In genomic region chr4:123477804-123478209, GRCh38 we compare ENCODE assay signal across 9 cellular contexts.
DNase-seq lines count a peak whose midpoint lies in the region; ATAC-seq and TF ChIP-seq lines count a peak whose summit lies in the region.
"Had no signal": no experiment of that assay in that cellular context is flagged by ENCODE, and none has a peak within 500 bp of the region (broad histone marks: within the 10 kb centered on the region; RNA-seq: fewer than 3 reads in every experiment).

No MANE protein-coding gene starts in this region.

- peak overlapping the region in 5 of 7 donors; percentile 19 to 58 (median 27) for H3K4me3 Mint-ChIP-seq in CD8-positive, alpha-beta memory T cell
- peak overlapping the region; percentile 44 for H3K4me3 Mint-ChIP-seq in activated CD8-positive, alpha-beta T cell treated with anti-CD3 and anti-CD28 coated beads, Interleukin-2, amount 10 ng/mL, durations not matched to agents 7 days and 5 days
- H3K4me3 Mint-ChIP-seq: dendritic cell treated with granulocyte-macrophage colony-stimulating factor and Interleukin-4, amounts not matched to agents 40 ng/mL and 50 ng/mL, for 4 days had no signal

- H3K4me3 ChIP-seq in CD8-positive, alpha-beta memory T cell (ENCODE audit: low read length), result no peak overlapping the region
- H3K4me3 ChIP-seq in upper lobe of right lung, result no peak overlapping the region

- ATAC-seq in HG03159 (IDR thresholded peaks at IDR 0.05; ENCODE audit: unreplicated experiment), result peak; percentile 43
- ATAC-seq in activated CD8-positive, alpha-beta T cell treated with anti-CD3 and anti-CD28 coated beads, Interleukin-2, amount 10 ng/mL, durations not matched to agents 7 days and 5 days, result peak; percentile 94
- ATAC-seq in left ventricle myocardium superior, result peak; percentile 41
- ATAC-seq in upper lobe of right lung, result peak; percentile 37
- ATAC-seq in HG02623 (IDR thresholded peaks at IDR 0.05; ENCODE audit: unreplicated experiment), result no peak

- H3K36me3 ChIP-seq in CD8-positive, alpha-beta memory T cell (ENCODE audit: insufficient read depth, low read length), result no peaks in the 10 kb centered on the region
- no peaks in the 10 kb centered on the region for H3K36me3 ChIP-seq in upper lobe of right lung

- POLR2A ChIA-PET in CD8-positive, alpha-beta memory T cell (lab: Charles Lee), result no interaction called here
- POLR2A ChIA-PET in activated CD8-positive, alpha-beta T cell treated with anti-CD3 and anti-CD28 coated beads, Interleukin-2, amount 10 ng/mL, durations not matched to agents 7 days and 5 days (lab: Charles Lee), result interaction anchor here (1.2 to 1.8 kb wide), 2 partner anchors 78 to 81 kb away, joined by 4 to 9 read pairs; partner anchors contain the start of gene SPRY1

- H3K36me3 Mint-ChIP-seq in CD8-positive, alpha-beta memory T cell, result no peaks in the 10 kb centered on the region
- peaks cover 6% of the 10 kb centered on the region for H3K36me3 Mint-ChIP-seq in activated CD8-positive, alpha-beta T cell treated with anti-CD3 and anti-CD28 coated beads, Interleukin-2, amount 10 ng/mL, durations not matched to agents 7 days and 5 days (ENCODE audit: low read depth)

- peaks cover 0 to 7% (median 0%) of the 10 kb centered on the region in 5 donors for H3K9me3 Mint-ChIP-seq in CD8-positive, alpha-beta memory T cell
- peaks cover 11% of the 10 kb centered on the region for H3K9me3 Mint-ChIP-seq in activated CD8-positive, alpha-beta T cell treated with anti-CD3 and anti-CD28 coated beads, Interleukin-2, amount 10 ng/mL, durations not matched to agents 7 days and 5 days (ENCODE audit: insufficient read depth)
- H3K9me3 Mint-ChIP-seq: dendritic cell treated with granulocyte-macrophage colony-stimulating factor and Interleukin-4, amounts not matched to agents 40 ng/mL and 50 ng/mL, for 4 days had no signal

- H3K4me1 Mint-ChIP-seq in CD8-positive, alpha-beta memory T cell, result peaks cover 19 to 24% (median 20%) of the 10 kb centered on the region in 3 donors
- peaks cover 43% of the 10 kb centered on the region for H3K4me1 Mint-ChIP-seq in activated CD8-positive, alpha-beta T cell treated with anti-CD3 and anti-CD28 coated beads, Interleukin-2, amount 10 ng/mL, durations not matched to agents 7 days and 5 days (ENCODE audit: low read depth)

- TF ChIP-seq CTCF in upper lobe of right lung (IDR thresholded peaks at IDR 0.05), result no peak

- no peaks in the 10 kb centered on the region for H3K4me1 ChIP-seq in CD8-positive, alpha-beta memory T cell (ENCODE audit: insufficient read depth, low read length)
- H3K4me1 ChIP-seq in upper lobe of right lung, result peaks cover 14% of the 10 kb centered on the region

- peak overlapping the region in 7 of 8 donors; percentile 13 to 91 (median 75) for H3K27ac Mint-ChIP-seq in CD8-positive, alpha-beta memory T cell
- peak overlapping the region; percentile 86 for H3K27ac Mint-ChIP-seq in activated CD8-positive, alpha-beta T cell treated with anti-CD3 and anti-CD28 coated beads, Interleukin-2, amount 10 ng/mL, durations not matched to agents 7 days and 5 days
- H3K27ac Mint-ChIP-seq: dendritic cell treated with granulocyte-macrophage colony-stimulating factor and Interleukin-4, amounts not matched to agents 40 ng/mL and 50 ng/mL, for 4 days had no signal

- H3K27me3 Mint-ChIP-seq in CD8-positive, alpha-beta memory T cell, result no peaks in the 10 kb centered on the region
- no peaks in the 10 kb centered on the region for H3K27me3 Mint-ChIP-seq in activated CD8-positive, alpha-beta T cell treated with anti-CD3 and anti-CD28 coated beads, Interleukin-2, amount 10 ng/mL, durations not matched to agents 7 days and 5 days (ENCODE audit: low read depth)
- H3K27me3 Mint-ChIP-seq: dendritic cell treated with granulocyte-macrophage colony-stimulating factor and Interleukin-4, amounts not matched to agents 40 ng/mL and 50 ng/mL, for 4 days had no signal

- H3K9me3 ChIP-seq in CD8-positive, alpha-beta memory T cell (ENCODE audit: low read length), result no peaks in the 10 kb centered on the region
- H3K9me3 ChIP-seq in upper lobe of right lung, result no peaks in the 10 kb centered on the region

- CTCF ChIA-PET in CD8-positive, alpha-beta memory T cell (lab: Charles Lee), result no interaction called here
- CTCF ChIA-PET in activated CD8-positive, alpha-beta T cell treated with anti-CD3 and anti-CD28 coated beads, Interleukin-2, amount 10 ng/mL, durations not matched to agents 7 days and 5 days (lab: Charles Lee), result interaction anchor here (0.9 to 3.7 kb wide), 8 partner anchors 21 to 87 kb away, joined by 3 to 11 read pairs (median 4); partner anchors contain the start of gene SPRY1

- no peaks in the 10 kb centered on the region for H3K27me3 ChIP-seq in CD8-positive, alpha-beta memory T cell (ENCODE audit: insufficient read depth, low read length, poor library complexity, severe bottlenecking)
- no peaks in the 10 kb centered on the region for H3K27me3 ChIP-seq in upper lobe of right lung

- peak; percentile 22 to 77 (median 60) for DNase-seq in CD8-positive, alpha-beta memory T cell
- DNase-seq in activated CD8-positive, alpha-beta T cell treated with anti-CD3 and anti-CD28 coated beads, Interleukin-2, amount 10 ng/mL, durations not matched to agents 7 days and 5 days, result peak; percentile 91
- DNase-seq in left ventricle myocardium superior (no peak), upper lobe of right lung (no peak), HT-29 (ENCODE audit: low spot score) (no peak), SW 1271 (lab: John Stamatoyannopoulos, UW) (no peak)

- intact Hi-C loops in left ventricle myocardium superior (cut with micrococcal nuclease) (no loop called here), upper lobe of right lung (cut with DNase I) (no loop called here)

- no peak overlapping the region for H3K27ac ChIP-seq in CD8-positive, alpha-beta memory T cell (ENCODE audit: low read depth, low read length)
- H3K27ac ChIP-seq in upper lobe of right lung, result no peak overlapping the region

Comparison
In these comparisons a context has a peak if more than half of its experiments do, and no peak if none do; other contexts are left out.
1. DNase-seq: peak in CD8-positive, alpha-beta memory T cell (5 of 5) and activated CD8-positive, alpha-beta T cell treated with anti-CD3 and anti-CD28 coated beads, Interleukin-2, amount 10 ng/mL, durations not matched to agents 7 days and 5 days (single experiment); none in left ventricle myocardium superior (single experiment), upper lobe of right lung (single experiment), HT-29 (single experiment) and SW 1271 (0 of 2).